ENCODE assay signal across 9 cellular contexts in genomic region chr22:39241632-39242388, GRCh38. TPM values are rescaled to one million over a fixed set of nuclear protein-coding genes. Genes with fewer than 3 reads are reported as not detected.
DNase-seq lines count a peak whose midpoint lies in the region; ATAC-seq lines count a peak whose summit lies in the region.
"Had no signal": no experiment of that assay in that cellular context is flagged by ENCODE, and none has a peak within 500 bp of the region (broad histone marks: within the 10 kb centered on the region; RNA-seq: fewer than 3 reads in every experiment).

No MANE protein-coding gene starts in this region.

- H3K36me3 ChIP-seq in mesodermal cell (ENCODE audit: control insufficient read depth, insufficient read depth, low read length) (no peaks in the 10 kb centered on the region), urinary bladder (ENCODE audit: insufficient read depth) (no peaks in the 10 kb centered on the region), aorta (ENCODE audit: control insufficient read depth in 1 of 2, insufficient read depth in 2 of 2, low read length in 1 of 2) (no peaks in the 10 kb centered on the region)
- H3K36me3 ChIP-seq: BLaER1 treated with 17β-estradiol and CSF1 and Interleukin-3, amounts not matched to agents 10 nM and 100 nM had no signal

- H3K4me1 ChIP-seq in mesodermal cell (ENCODE audit: control insufficient read depth, insufficient read depth, low read length, poor library complexity, severe bottlenecking) (peaks cover 30% of the 10 kb centered on the region), urinary bladder (ENCODE audit: insufficient read depth) (no peaks in the 10 kb centered on the region), aorta (ENCODE audit: control insufficient read depth in 1 of 2, insufficient read depth in 2 of 2, low read length in 2 of 2) (no peaks in the 10 kb centered on the region)

- 19 to 31% methylated on average over 38 to 51 of the region's 71 CpGs for WGBS in mesodermal cell (ENCODE audit: insufficient coverage in 2 of 2), 2 experiments
- 8% methylated on average over 71 of the region's 71 CpGs for WGBS in urinary bladder
- 16 to 23% methylated on average over 49 to 71 of the region's 71 CpGs for WGBS in aorta, 2 donors

- DNase-seq in stimulated activated CD4-positive, alpha-beta T cell treated with anti-CD3 and anti-CD28 coated beads, Interleukin-4, amount 100 ng/mL, for 24 hours, result peak; percentile 30
- DNase-seq in stimulated activated CD4-positive, alpha-beta T cell treated with anti-CD3 and anti-CD28 coated beads, Interleukin-1b, Interleukin-23, amount 100 ng/mL, for 48 hours, result no peak
- peak; percentile 28 for DNase-seq in astrocyte of the hippocampus (ENCODE audit: low read depth, low spot score)
- DNase-seq in NCI-H446 (lab: John Stamatoyannopoulos, UW), result no peak
- DNase-seq in aorta, result no peak
- DNase-seq in NCI-H2029 treated with DMSO at 0.1 percent for 48 hours (lab: John Stamatoyannopoulos, UW), result no peak

- no peak for ATAC-seq in aorta (ENCODE audit: low FRiP score)

- intact Hi-C loops in aorta (cut with DNase I), result no loop called here

- H3K27ac ChIP-seq in mesodermal cell (ENCODE audit: low read depth, low read length, severe bottlenecking) (no peak overlapping the region), urinary bladder (ENCODE audit: low read depth) (peak overlapping the region; percentile 18), aorta (ENCODE audit: low read depth in 1 of 2, low read length in 2 of 2) (no peak overlapping the region)
- H3K27ac ChIP-seq: BLaER1 treated with 17β-estradiol and CSF1 and Interleukin-3, amounts not matched to agents 10 nM and 100 nM had no signal

- H3K27me3 ChIP-seq in aorta (ENCODE audit: control insufficient read depth in 1 of 2, insufficient read depth in 2 of 2, low read length in 1 of 2), result no peaks in the 10 kb centered on the region

- H3K4me3 ChIP-seq in mesodermal cell (ENCODE audit: extremely low read depth, insufficient read depth, low read length, poor library complexity, severe bottlenecking), result peak overlapping the region; percentile 29
- H3K4me3 ChIP-seq in urinary bladder (ENCODE audit: low read depth, low read length), result peak overlapping the region; percentile 60
- H3K4me3 ChIP-seq in aorta (ENCODE audit: low read length in 2 of 2), result no peak overlapping the region
- H3K4me3 ChIP-seq: BLaER1 treated with 17β-estradiol and CSF1 and Interleukin-3, amounts not matched to agents 10 nM and 100 nM had no signal

- H3K9me3 ChIP-seq in mesodermal cell (ENCODE audit: control insufficient read depth, low read length) (no peaks in the 10 kb centered on the region), aorta (ENCODE audit: control insufficient read depth, low read length) (no peaks in the 10 kb centered on the region)

RNA-seq across cellular contexts. Expression of gene PDGFB, which starts 3.0 kb away (rescaled TPM):
- 25.4 TPM for polyA plus RNA-seq in mesodermal cell (2013, experiment 1 of 2)
- 17.3 TPM for polyA plus RNA-seq in mesodermal cell (2013, experiment 2 of 2)
- 5.8 TPM for total RNA-seq in urinary bladder
- 12.3 TPM for polyA plus RNA-seq in urinary bladder
- 10 to 100 TPM in 1 of 2 donors, 1 to 10 TPM in 1; 6.7 to 20.7 TPM for total RNA-seq in aorta
- polyA plus RNA-seq in aorta, result 1 to 10 TPM in 1 of 2 donors, under 1 TPM in 1; 0.97 to 1.9 TPM

Comparison
In these comparisons a context has a peak if more than half of its experiments do, and no peak if none do; other contexts are left out.
1. DNase-seq: peak in stimulated activated CD4-positive, alpha-beta T cell treated with anti-CD3 and anti-CD28 coated beads, Interleukin-4, amount 100 ng/mL, for 24 hours (single experiment) and astrocyte of the hippocampus (single experiment); none in stimulated activated CD4-positive, alpha-beta T cell treated with anti-CD3 and anti-CD28 coated beads, Interleukin-1b, Interleukin-23, amount 100 ng/mL, for 48 hours (single experiment), NCI-H446 (0 of 2), aorta (0 of 2) and NCI-H2029 treated with DMSO at 0.1 percent for 48 hours (single experiment).
2. H3K4me3 ChIP-seq: peak in mesodermal cell (single experiment) and urinary bladder (single experiment); none in aorta (0 of 2).